8 cellular contexts compared by ENCODE assay signal in the genomic region with DNA sequence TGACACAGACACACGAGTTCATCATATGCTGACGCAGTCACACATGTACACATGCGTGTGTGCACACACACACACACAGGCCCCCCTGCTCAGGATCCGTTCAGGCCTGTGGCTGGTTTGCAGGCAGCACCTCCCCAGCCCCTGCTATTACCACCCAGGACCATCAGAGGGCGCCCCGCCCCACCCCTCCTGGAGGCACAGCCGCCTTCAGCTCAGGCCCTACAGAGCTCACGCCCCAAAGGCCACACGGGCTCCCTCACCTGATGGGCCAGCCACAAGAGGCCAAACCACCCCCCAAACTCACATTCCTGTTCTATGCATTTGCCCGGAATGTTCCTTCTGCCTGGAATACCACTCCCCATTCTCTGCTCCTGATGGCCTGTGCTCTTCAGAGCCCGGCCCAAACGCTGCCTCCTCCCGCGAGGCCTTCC. TPM values are rescaled to one million over a fixed set of nuclear protein-coding genes. Genes with fewer than 3 reads are reported as not detected.
DNase-seq lines count a peak whose midpoint lies in the region; ATAC-seq, FAIRE-seq and TF ChIP-seq lines count a peak whose summit lies in the region.
"Not testable (repeated sequence)": the region's sequence is repeated elsewhere in the genome, so short reads cannot be mapped to it uniquely, and the experiment has no call there.

No MANE protein-coding gene starts in this region.

- H3K4me1 Mint-ChIP-seq in central memory CD8-positive, alpha-beta T cell; type B pancreatic cell (ENCODE audit: unreplicated experiment): not testable (repeated sequence)

- H3K36me3 ChIP-seq in Peyer's patch (peaks cover 0 to 14% (median 0%) of the 10 kb centered on the region in 3 donors), gastrocnemius medialis (peaks cover 0 to 66% of the 10 kb centered on the region in 2 donors)

- DNase-seq in Jurkat, Clone E6-1 (ENCODE audit: low read depth, low spot score), result peak; percentile 45
- peak; percentile 56 to 89 (median 86) for DNase-seq in Peyer's patch
- peak; percentile 37 to 46 for DNase-seq in activated CD8-positive, alpha-beta memory T cell treated with anti-CD3 and anti-CD28 coated beads for 4 hours (ENCODE audit: low read depth in 2 of 2)
- peak; percentile 59 to 66 for DNase-seq in central memory CD8-positive, alpha-beta T cell (ENCODE audit: low spot score in 2 of 2)
- peak; percentile 90 for DNase-seq in islet precursor cell
- DNase-seq in gastrocnemius medialis, result peak; percentile 38 to 72
- peak; percentile 90 for DNase-seq in type B pancreatic cell (ENCODE audit: extremely low spot score, unreplicated experiment)

- not testable (repeated sequence) for H3K27me3 Mint-ChIP-seq in central memory CD8-positive, alpha-beta T cell; type B pancreatic cell

- not testable (repeated sequence) for H3K4me3 ChIP-seq in Jurkat, Clone E6-1 (ENCODE audit: low read length); Peyer's patch; gastrocnemius medialis

- not testable (repeated sequence) for H3K27ac ChIP-seq in Peyer's patch, gastrocnemius medialis

- not testable (repeated sequence) for H3K36me3 Mint-ChIP-seq in central memory CD8-positive, alpha-beta T cell (ENCODE audit: insufficient read depth); type B pancreatic cell

- not testable (repeated sequence) for H3K27ac Mint-ChIP-seq in central memory CD8-positive, alpha-beta T cell (ENCODE audit: low read depth)
- H3K27ac Mint-ChIP-seq in type B pancreatic cell, result peak overlapping the region; percentile 29

- intact Hi-C loops in gastrocnemius medialis (cut with DNase I; ENCODE audit: low total_unique reads), result loop anchor here (2.0 to 5.0 kb wide), 2 partner anchors 36 to 117 kb away; a partner anchor contains a TSS

- not testable (repeated sequence) for H3K9me3 Mint-ChIP-seq in central memory CD8-positive, alpha-beta T cell; type B pancreatic cell

- peak; percentile 65 for ATAC-seq in central memory CD8-positive, alpha-beta T cell (replicated peaks; ENCODE audit: extremely low read depth, poor library complexity, severe bottlenecking)
- peak; percentile 67 to 83 for ATAC-seq in gastrocnemius medialis

- in situ Hi-C loops in gastrocnemius medialis (cut with MboI; ENCODE audit: low sequenced_read_pairs in 4 of 4), result loop anchor here in 2 of 4 donors (10.0 kb wide), 1 partner anchor 49 kb away; no protein-coding TSS in a partner anchor

- not testable (repeated sequence) for H3K4me1 ChIP-seq in Peyer's patch, gastrocnemius medialis

- H3K4me3 Mint-ChIP-seq in central memory CD8-positive, alpha-beta T cell; type B pancreatic cell: not testable (repeated sequence)

- H3K9me3 ChIP-seq in Peyer's patch, gastrocnemius medialis: not testable (repeated sequence)

- not testable (repeated sequence) for TF ChIP-seq POLR2A in Peyer's patch (IDR thresholded peaks at IDR 0.05); gastrocnemius medialis (IDR thresholded peaks at IDR 0.05)

- TF ChIP-seq CTCF in Peyer's patch (IDR thresholded peaks at IDR 0.05), result peak; percentile 35 to 77 (median 73)
- peak; percentile 49 to 88 (median 82) for TF ChIP-seq CTCF in gastrocnemius medialis (IDR thresholded peaks at IDR 0.05 in 4 of 5, conservative IDR thresholded peaks at IDR 0.05 in 1 of 5)
- TF ChIP-seq CTCF in type B pancreatic cell (conservative IDR thresholded peaks at IDR 0.05), result peak; percentile 81

- H3K27me3 ChIP-seq in Peyer's patch, gastrocnemius medialis: not testable (repeated sequence)

- peak; percentile 77 for FAIRE-seq in G401.6 (lab: Jason Lieb, UNC)

RNA-seq across cellular contexts. Expression of gene CSPG4, which starts 26.4 kb away (rescaled TPM):
- not detected for polyA plus RNA-seq in Jurkat, Clone E6-1 (2012; ENCODE audit: insufficient read depth, insufficient read length)
- 10 to 100 TPM in 1 of 4 donors, 1 to 10 TPM in 3; 2.8 to 15.7 (median 6.3) TPM for total RNA-seq in Peyer's patch
- 100 to 1,000 TPM in 2 of 4 donors, 10 to 100 TPM in 2; 38.2 to 145 (median 88.5) TPM for total RNA-seq in gastrocnemius medialis
- 0.19 and 7.3 TPM in 2 replicates for total RNA-seq in type B pancreatic cell (ENCODE audit: low replicate concordance)

RNA-seq across cellular contexts. Expression of gene SNX33, which starts 38.5 kb away (rescaled TPM):
- 2.8 TPM for polyA plus RNA-seq in Jurkat, Clone E6-1 (2012; ENCODE audit: insufficient read depth, insufficient read length)
- total RNA-seq in Peyer's patch (10 to 100 TPM; 35.5 to 53.7 (median 49.5) TPM), gastrocnemius medialis (1 to 10 TPM; 4.9 to 6.7 (median 5.5) TPM), type B pancreatic cell (ENCODE audit: low replicate concordance) (24.9 and 34.3 TPM in 2 replicates)

RNA-seq across cellular contexts. Expression of gene IMP3, which starts 46.2 kb away (rescaled TPM):
- polyA plus RNA-seq in Jurkat, Clone E6-1 (2012; ENCODE audit: insufficient read depth, insufficient read length), result 97.7 TPM
- total RNA-seq in Peyer's patch (100 to 1,000 TPM in 3 of 4 donors, 10 to 100 TPM in 1; 96.8 to 133 (median 124) TPM), gastrocnemius medialis (100 to 1,000 TPM; 110 to 184 (median 153) TPM), type B pancreatic cell (ENCODE audit: low replicate concordance) (68.4 and 75.2 TPM in 2 replicates)
